8 cellular contexts compared by ENCODE assay signal in genomic region chr11:67353317-67354313, GRCh38. TPM values are rescaled to one million over a fixed set of nuclear protein-coding genes. Genes with fewer than 3 reads are reported as not detected.
DNase-seq lines count a peak whose midpoint lies in the region; ATAC-seq and TF ChIP-seq lines count a peak whose summit lies in the region.

TSS of gene POLD4 (minus strand) at chr11:67353546. CDS start at chr11:67353399, 147 bp downstream.

- peak within 1 kb of the TSS; percentile 97 for H3K23ac ChIP-seq in IMR-90 (ENCODE audit: low read depth, low read length)

- H3K56ac ChIP-seq in IMR-90 (ENCODE audit: extremely low read depth, insufficient read depth, low read length): peak within 1 kb of the TSS; percentile 95

- H3K9me2 ChIP-seq in OCI-LY7 (ENCODE audit: insufficient read depth, low read length): no peaks in the 10 kb centered on the region

- H3K4ac ChIP-seq in IMR-90 (ENCODE audit: low read depth, low read length): peak within 1 kb of the TSS; percentile 97

- peaks cover 7 to 56% of the 10 kb centered on the region in 2 experiments; a peak in 3 of 4 replicates for H3K79me1 ChIP-seq in IMR-90 (ENCODE audit: low read depth in 1 of 2, low read length in 2 of 2)

- peaks cover 11% of the 10 kb centered on the region; the same call in 1 of the 2 replicates for H3K79me2 ChIP-seq in OCI-LY7 (ENCODE audit: insufficient read depth, low read depth, low read length)

- peak within 1 kb of the TSS; percentile 92 for H2BK5ac ChIP-seq in IMR-90 (ENCODE audit: low read depth, low read length, poor library complexity, severe bottlenecking)

- H3K36me3 ChIP-seq in IMR-90 (ENCODE audit: control insufficient read depth, insufficient read depth, low read length) (peaks cover 3% of the 10 kb centered on the region; the same call in 1 of the 2 replicates), OCI-LY7 (ENCODE audit: insufficient read depth, low read length) (peaks cover 9% of the 10 kb centered on the region; the same call in 1 of the 2 replicates)

- WGBS in IMR-90 (ENCODE audit: extremely low coverage in 2 of 2, insufficient read length in 1 of 2), 2 experiments: 0% methylated on average over 4 of the region's 42 CpGs; no CpG with 5 or more reads in 1 of the 2 experiments

- H3K18ac ChIP-seq in IMR-90 (ENCODE audit: low read depth, low read length): peak within 1 kb of the TSS; percentile 39

- TF ChIP-seq POLR2A in IMR-90 (IDR thresholded peaks at IDR 0.05; ENCODE audit: low read depth, low read length): peak; percentile 91

- dilution Hi-C loops in IMR-90 (cut with HindIII; ENCODE audit: low sequenced_read_pairs, unreplicated experiment): no loop called here

- H3K27me3 ChIP-seq in IMR-90 (ENCODE audit: control insufficient read depth, insufficient read depth, low read length) (no peaks in the 10 kb centered on the region), mononuclear cell (ENCODE audit: insufficient read depth, low read length) (no peaks in the 10 kb centered on the region)

- in situ Hi-C loops in IMR-90 (cut with MboI; ENCODE audit: low sequenced_read_pairs): no loop called here

- TF ChIP-seq CTCF in IMR-90 (conservative IDR thresholded peaks at IDR 0.05; ENCODE audit: low read depth, low read length): no peak
- no peak for TF ChIP-seq CTCF in OCI-LY7 (conservative IDR thresholded peaks at IDR 0.05; ENCODE audit: low read length)

- H2BK120ac ChIP-seq in IMR-90 (ENCODE audit: low read depth, low read length): peak within 1 kb of the TSS; percentile 85

- peak within 1 kb of the TSS; percentile 61 for H4K5ac ChIP-seq in IMR-90 (ENCODE audit: low read depth, low read length)

- H4K20me1 ChIP-seq in IMR-90 (ENCODE audit: insufficient read depth, low read length) (peaks cover 6% of the 10 kb centered on the region), OCI-LY7 (ENCODE audit: insufficient read depth, low read length) (no peaks in the 10 kb centered on the region)

- H3K27ac ChIP-seq in IMR-90 (ENCODE audit: insufficient read depth, low read length): peak within 1 kb of the TSS; percentile 91
- H3K27ac ChIP-seq in OCI-LY7 (ENCODE audit: low read depth, low read length, poor library complexity, severe bottlenecking): peak within 1 kb of the TSS; percentile 93

- H2AK5ac ChIP-seq in IMR-90 (ENCODE audit: low read depth, low read length): peak within 1 kb of the TSS; percentile 99

- POLR2A ChIA-PET in IMR-90 (lab: Charles Lee; ENCODE audit: unreplicated experiment) (interaction anchor here (0.8 to 1.5 kb wide), 5 partner anchors 16 to 38 kb away, joined by 3 to 21 read pairs (median 3); partner anchors contain the start of gene RAD9A), OCI-LY7 (lab: Charles Lee) (interaction anchor here (0.6 to 9.3 kb wide), 13 partner anchors 8 to 460 kb away, joined by 3 to 106 read pairs (median 3); partner anchors contain the start of genes CLCF1, PPP1CA and RAD9A)

- peak within 1 kb of the TSS; percentile 52 to 98 for H4K8ac ChIP-seq in IMR-90 (ENCODE audit: low read depth in 2 of 2, low read length in 2 of 2)

- peak; percentile 64 for DNase-seq in DMS 273 treated with DMSO at 0.1 percent for 48 hours (lab: John Stamatoyannopoulos, UW)
- peak; percentile 92 for DNase-seq in IMR-90
- DNase-seq in OCI-LY7 (ENCODE audit: low spot score): peak; percentile 99
- peak; percentile 95 for DNase-seq in activated T-cell treated with anti-CD3 and anti-CD28 coated beads for 1 hour (ENCODE audit: low read depth)
- peak; percentile 91 for DNase-seq in epidermal melanocyte (ENCODE audit: insufficient read length, low spot score)
- DNase-seq in stimulated activated CD8-positive, alpha-beta memory T cell treated with anti-CD3 and anti-CD28 coated beads, Interleukin-2, amount 100 ng/mL, for 48 hours (ENCODE audit: low read depth in 2 of 2): peak; percentile 96 to 97

- H3K4me2 ChIP-seq in IMR-90 (ENCODE audit: low read depth, low read length) (peak within 1 kb of the TSS; percentile 88), OCI-LY7 (ENCODE audit: low read length) (peak within 1 kb of the TSS; percentile 96)

- CTCF ChIA-PET in IMR-90 (lab: Yijun Ruan, JAX) (interaction anchor here (2.2 to 10.1 kb wide), 2 partner anchors 17 to 26 kb away, joined by 11 to 128 read pairs; no protein-coding TSS in a partner anchor), OCI-LY7 (lab: Charles Lee; ENCODE audit: unreplicated experiment) (interaction anchor here (0.6 to 7.3 kb wide), 6 partner anchors 8 to 114 kb away, joined by 3 to 136 read pairs (median 4); partner anchors contain the start of gene PTPRCAP)

- ATAC-seq in GM21529 (IDR thresholded peaks at IDR 0.05; ENCODE audit: unreplicated experiment) (peak; percentile 70), IMR-90 (ENCODE audit: low read depth) (peak; percentile 83)

- peak within 1 kb of the TSS; percentile 38 for H2BK20ac ChIP-seq in IMR-90 (ENCODE audit: low read depth, low read length)

- peak within 1 kb of the TSS; percentile 89 for H2BK15ac ChIP-seq in IMR-90 (ENCODE audit: low read depth, low read length)

- peaks cover 42% of the 10 kb centered on the region for H3K4me1 ChIP-seq in IMR-90 (ENCODE audit: control insufficient read depth, insufficient read depth, low read length)
- H3K4me1 ChIP-seq in OCI-LY7 (ENCODE audit: insufficient read depth, low read length, poor library complexity, severe bottlenecking): peaks cover 77% of the 10 kb centered on the region
- peaks cover 83% of the 10 kb centered on the region for H3K4me1 ChIP-seq in mononuclear cell (ENCODE audit: insufficient read depth, low read length)

- peak within 1 kb of the TSS; percentile 53 for H3K4me3 ChIP-seq in IMR-90 (ENCODE audit: insufficient read depth, low read depth, low read length)
- peak within 1 kb of the TSS; percentile 77 for H3K4me3 ChIP-seq in OCI-LY7 (ENCODE audit: low read depth, low read length, poor library complexity, severe bottlenecking)
- H3K4me3 ChIP-seq in mononuclear cell (ENCODE audit: low read length): peak within 1 kb of the TSS; percentile 71

- intact Hi-C loops in IMR-90 (cut with micrococcal nuclease) (no loop called here), OCI-LY7 (cut with micrococcal nuclease; ENCODE audit: unreplicated experiment) (loop anchor here (5.0 to 10.0 kb wide), 4 partner anchors 114 to 231 kb away; partner anchors contain the start of genes AIP, CDK2AP2, GSTP1 and PITPNM1)

- H3K9me3 ChIP-seq in IMR-90 (ENCODE audit: control insufficient read depth, insufficient read depth, low read length): no peaks in the 10 kb centered on the region
- no peaks in the 10 kb centered on the region for H3K9me3 ChIP-seq in OCI-LY7 (ENCODE audit: low read length)
- no peaks in the 10 kb centered on the region for H3K9me3 ChIP-seq in mononuclear cell (ENCODE audit: low read depth, low read length)

- H4K91ac ChIP-seq in IMR-90 (ENCODE audit: insufficient read depth, low read depth, low read length): peak within 1 kb of the TSS; percentile 96

- peak within 1 kb of the TSS; percentile 94 for H3K9ac ChIP-seq in IMR-90 (ENCODE audit: low read depth, low read length)

- H2AFZ ChIP-seq in IMR-90 (replicated peaks; ENCODE audit: low read length, poor library complexity) (peak within 1 kb of the TSS; percentile 93), OCI-LY7 (ENCODE audit: low read length) (no peak within 1 kb of the TSS)

- peaks cover 23% of the 10 kb centered on the region for H3K9me1 ChIP-seq in IMR-90 (ENCODE audit: insufficient read depth, low read length)

- no peak for TF ChIP-seq RAD21 in IMR-90 (IDR thresholded peaks at IDR 0.05; ENCODE audit: low read length)

- BruUV-seq in IMR-90 (replicated peaks; lab: Mats Ljungman, UMichigan) (no TSS peak), OCI-LY7 (replicated peaks; lab: Mats Ljungman, UMichigan) (TSS peak; percentile 94)

- peak within 1 kb of the TSS; percentile 95 for H3K14ac ChIP-seq in IMR-90 (replicated peaks; ENCODE audit: low read depth, low read length)

- peak within 1 kb of the TSS; percentile 99 for H2AK9ac ChIP-seq in IMR-90 (replicated peaks; ENCODE audit: low read depth, low read length, poor library complexity)

TF ChIP-seq in IMR-90, 13 proteins besides CTCF, POLR2A, EP300 and RAD21 (continues in another document):
- TF ChIP-seq BHLHE40 (IDR thresholded peaks at IDR 0.05; ENCODE audit: low read depth, low read length) (0 out of 2 replicates have a peak, but pooled peaks have one; percentile 14), ELK1 (IDR thresholded peaks at IDR 0.05; ENCODE audit: borderline replicate concordance, low read depth, low read length) (no peak), FOS (IDR thresholded peaks at IDR 0.05; ENCODE audit: low read depth, low read length) (0 out of 2 replicates have a peak, but pooled peaks have one; percentile 6), RCOR1 (IDR thresholded peaks at IDR 0.05; ENCODE audit: insufficient replicate concordance, low read length) (no peak), MAZ (IDR thresholded peaks at IDR 0.05; ENCODE audit: borderline replicate concordance, low read depth, low read length) (peak; percentile 88), NFE2L2 (IDR thresholded peaks at IDR 0.05; ENCODE audit: low read depth, low read length) (peak; percentile 9; the same call in 1 of the 2 replicates), MAFK (IDR thresholded peaks at IDR 0.05; ENCODE audit: low read depth, low read length) (no peak), CEBPB (IDR thresholded peaks at IDR 0.05; ENCODE audit: low read depth, low read length) (no peak), RFX5 (IDR thresholded peaks at IDR 0.05; ENCODE audit: low read depth, low read length) (no peak), USF2 (IDR thresholded peaks at IDR 0.05; ENCODE audit: low read depth, low read length) (no peak)

RNA-seq across cellular contexts. Expression of gene POLD4, which starts in this region (rescaled TPM):
- total RNA-seq in IMR-90 (2012; rRNA removed): 40.8 and 46.4 TPM in 2 replicates
- polyA plus RNA-seq in IMR-90 (2012; rRNA removed): 133 and 152 TPM in 2 replicates
- polyA plus RNA-seq in IMR-90 (2012; cell fraction: cytosol; rRNA removed): 252 and 358 TPM in 2 replicates
- 170 and 292 TPM in 2 replicates for polyA plus RNA-seq in IMR-90 (2012; cell fraction: nucleus; rRNA removed; ENCODE audit: low replicate concordance)
- 146 and 153 TPM in 2 replicates for total RNA-seq in OCI-LY7 (2014; rRNA removed; shearing (Covaris generic))
- total RNA-seq in OCI-LY7 (2022): 160 and 171 TPM in 2 replicates
- 33.9 TPM for total RNA-seq in mononuclear cell

Comparison
In these comparisons a context has a peak if more than half of its experiments do, and no peak if none do; other contexts are left out.
1. Peak in every context shown above with its lines: DNase-seq, ATAC-seq, H3K4me3 ChIP-seq and H3K27ac ChIP-seq.